10 cellular contexts compared by ENCODE assay signal in genomic region chr12:123050331-123050809, GRCh38.
A peak's percentile ranks its signal among the peaks of the same experiment; 100 is the strongest.
DNase-seq lines count a peak whose midpoint lies in the region; ATAC-seq and TF ChIP-seq lines count a peak whose summit lies in the region.
"Had no signal": no experiment of that assay in that cellular context is flagged by ENCODE, and none has a peak within 500 bp of the region (broad histone marks: within the 10 kb centered on the region; RNA-seq: fewer than 3 reads in every experiment).

No MANE protein-coding gene starts in this region.

- H3K9ac ChIP-seq in PC-3 (ENCODE audit: low read length), result no peak overlapping the region

- no peak overlapping the region for H2AFZ ChIP-seq in PC-3 (ENCODE audit: low read length)
- H2AFZ ChIP-seq in PC-9, result no peak overlapping the region

- H3K9me3 Mint-ChIP-seq in CD14-positive monocyte, result no peaks in the 10 kb centered on the region
- H3K9me3 Mint-ChIP-seq: central memory CD8-positive, alpha-beta T cell had no signal

- H3K27ac ChIP-seq in PC-3 (ENCODE audit: low read length) (no peak overlapping the region), esophagus (ENCODE audit: low read depth in 2 of 2, low read length in 1 of 2) (peak overlapping the region; percentile 7 to 34), muscle layer of duodenum (ENCODE audit: low read length) (peak overlapping the region; percentile 40), PC-9 (no peak overlapping the region)

- H3K9me2 ChIP-seq in PC-3 (replicated peaks; ENCODE audit: low read length) (no peaks in the 10 kb centered on the region), PC-9 (ENCODE audit: insufficient read depth) (no peaks in the 10 kb centered on the region)

- no peaks in the 10 kb centered on the region for H3K9me3 ChIP-seq in PC-3 (ENCODE audit: low read length)
- H3K9me3 ChIP-seq in esophagus (ENCODE audit: control insufficient read depth in 2 of 2, insufficient read depth in 1 of 2, low read depth in 1 of 2, low read length in 1 of 2), result no peaks in the 10 kb centered on the region
- H3K9me3 ChIP-seq in muscle layer of duodenum (ENCODE audit: control insufficient read depth in 1 of 2, low read length in 2 of 2), result no peaks in the 10 kb centered on the region
- H3K9me3 ChIP-seq in PC-9 (ENCODE audit: insufficient read depth, low read depth), result no peaks in the 10 kb centered on the region

- H3K4me1 Mint-ChIP-seq in CD14-positive monocyte, result peaks cover 7% of the 10 kb centered on the region
- H3K4me1 Mint-ChIP-seq: central memory CD8-positive, alpha-beta T cell had no signal

- H3K4me3 Mint-ChIP-seq in CD14-positive monocyte, result no peak overlapping the region
- H3K4me3 Mint-ChIP-seq: central memory CD8-positive, alpha-beta T cell had no signal

- POLR2A ChIA-PET in PC-3 (lab: Charles Lee; ENCODE audit: unreplicated experiment) (no interaction called here), PC-9 (lab: Charles Lee; ENCODE audit: unreplicated experiment) (no interaction called here)

- DNase-seq in AG08396 (ENCODE audit: low spot score), result peak; percentile 68
- DNase-seq in PC-3, result peak; percentile 49
- DNase-seq in PC-9, result no peak
- DNase-seq in Ammon's horn (ENCODE audit: low spot score), result no peak
- DNase-seq in CD14-positive monocyte (ENCODE audit: low spot score), result no peak
- no peak for DNase-seq in iPS-NIHi7 (ENCODE audit: extremely low spot score)
- DNase-seq: NCI-H1930 had no signal

- TF ChIP-seq CTCF in PC-3 (conservative IDR thresholded peaks at IDR 0.05; ENCODE audit: low read depth, low read length) (no peak), PC-9 (conservative IDR thresholded peaks at IDR 0.05) (no peak), CD14-positive monocyte (IDR thresholded peaks at IDR 0.05) (no peak)

- peak overlapping the region in 2 of 7 donors; percentile 4 to 42 for H3K27ac Mint-ChIP-seq in CD14-positive monocyte

- H3K36me3 Mint-ChIP-seq in CD14-positive monocyte, result no peaks in the 10 kb centered on the region

- H3K4me2 ChIP-seq in PC-3 (ENCODE audit: low read length) (no peak overlapping the region), PC-9 (no peak overlapping the region)

- BruUV-seq in PC-3 (replicated peaks; lab: Mats Ljungman, UMichigan) (no TSS peak), PC-9 (replicated peaks; lab: Mats Ljungman, UMichigan) (no TSS peak)

- H3K27me3 ChIP-seq in PC-3 (ENCODE audit: low read length), result no peaks in the 10 kb centered on the region
- no peaks in the 10 kb centered on the region for H3K27me3 ChIP-seq in esophagus (ENCODE audit: control insufficient read depth in 1 of 2, insufficient read depth in 2 of 2, low read length in 2 of 2)
- no peaks in the 10 kb centered on the region for H3K27me3 ChIP-seq in muscle layer of duodenum (ENCODE audit: low read depth, low read length)
- H3K27me3 ChIP-seq in PC-9 (ENCODE audit: insufficient read depth, low read depth), result no peaks in the 10 kb centered on the region

- H3K4me3 ChIP-seq in PC-3 (ENCODE audit: low read length), result no peak overlapping the region
- H3K4me3 ChIP-seq in esophagus (ENCODE audit: low read depth in 1 of 2, low read length in 2 of 2), result no peak overlapping the region
- no peak overlapping the region for H3K4me3 ChIP-seq in muscle layer of duodenum (ENCODE audit: low read depth in 1 of 2, low read length in 2 of 2)
- H3K4me3 ChIP-seq in PC-9, result no peak overlapping the region

- intact Hi-C loops in PC-3 (cut with micrococcal nuclease), result no loop called here
- intact Hi-C loops in PC-9 (cut with micrococcal nuclease; ENCODE audit: unreplicated experiment), result no loop called here
- intact Hi-C loops in CD14-positive monocyte (cut with micrococcal nuclease), result no loop called here

- WGBS in esophagus, 2 donors, result 62 to 68% methylated on average over 5 of the region's 5 CpGs

- no peaks in the 10 kb centered on the region for H3K36me3 ChIP-seq in PC-3 (ENCODE audit: low read depth, low read length)
- H3K36me3 ChIP-seq in esophagus (ENCODE audit: control insufficient read depth in 2 of 2, insufficient read depth in 2 of 2, low read length in 1 of 2), result no peaks in the 10 kb centered on the region
- H3K36me3 ChIP-seq in muscle layer of duodenum (ENCODE audit: control insufficient read depth in 1 of 2, insufficient read depth in 2 of 2, low read length in 2 of 2), result no peaks in the 10 kb centered on the region
- H3K36me3 ChIP-seq in PC-9 (ENCODE audit: low read depth), result no peaks in the 10 kb centered on the region

- no peaks in the 10 kb centered on the region for H4K20me1 ChIP-seq in PC-3 (ENCODE audit: low read length)
- H4K20me1 ChIP-seq in PC-9 (ENCODE audit: insufficient read depth), result no peaks in the 10 kb centered on the region

- CTCF ChIA-PET in PC-3 (lab: Charles Lee) (no interaction called here), PC-9 (lab: Charles Lee) (interaction anchor here (0.7 kb wide), 1 partner anchor 151 kb away, joined by 6 read pairs; no protein-coding TSS in a partner anchor)

- no peaks in the 10 kb centered on the region for H3K79me2 ChIP-seq in PC-3 (ENCODE audit: low read length)
- no peaks in the 10 kb centered on the region for H3K79me2 ChIP-seq in PC-9 (ENCODE audit: low read depth)

- peak; percentile 64 for ATAC-seq in PC-3

- H3F3A ChIP-seq in PC-3 (ENCODE audit: low read length, unreplicated experiment) (no peaks in the 10 kb centered on the region), PC-9 (ENCODE audit: insufficient read depth, low read depth) (peaks cover 4% of the 10 kb centered on the region; the same call in 1 of the 2 replicates)

- H3K27me3 Mint-ChIP-seq in CD14-positive monocyte (ENCODE audit: low read depth in 3 of 3), result peaks cover 2 to 4% (median 3%) of the 10 kb centered on the region in 3 donors
- H3K27me3 Mint-ChIP-seq: central memory CD8-positive, alpha-beta T cell had no signal

- H3K4me1 ChIP-seq in PC-3 (ENCODE audit: insufficient read depth, low read length) (peaks cover 7% of the 10 kb centered on the region; the same call in 1 of the 2 replicates), esophagus (ENCODE audit: control insufficient read depth in 2 of 2, insufficient read depth in 2 of 2, low read length in 1 of 2) (peaks cover 0 to 3% of the 10 kb centered on the region in 2 donors), muscle layer of duodenum (ENCODE audit: control insufficient read depth in 1 of 2, insufficient read depth in 2 of 2, low read length in 2 of 2) (peaks cover 0 to 48% of the 10 kb centered on the region in 2 donors), PC-9 (replicated peaks; ENCODE audit: insufficient read depth) (peaks cover 4% of the 10 kb centered on the region)

Comparison
In these comparisons a context has a peak if more than half of its experiments do, and no peak if none do; other contexts are left out.
1. DNase-seq: peak in AG08396 (single experiment) and PC-3 (single experiment); none in PC-9 (0 of 2), Ammon's horn (single experiment), CD14-positive monocyte (single experiment) and iPS-NIHi7 (single experiment).
2. H3K27ac ChIP-seq: peak in esophagus (2 of 2) and muscle layer of duodenum (single experiment); none in PC-3 (single experiment) and PC-9 (single experiment).